ENCODE assay signal across 7 cellular contexts in genomic region chr10:110272995-110273394, GRCh38. TPM values are rescaled to one million over a fixed set of nuclear protein-coding genes. Genes with fewer than 3 reads are reported as not detected.
DNase-seq lines count a peak whose midpoint lies in the region; ATAC-seq, FAIRE-seq and TF ChIP-seq lines count a peak whose summit lies in the region.
"Not testable (repeated sequence)": the region's sequence is repeated elsewhere in the genome, so short reads cannot be mapped to it uniquely, and the experiment has no call there.

No MANE protein-coding gene starts in this region.

- TF ChIP-seq RAD21 in GM12878 (IDR thresholded peaks at IDR 0.05; ENCODE audit: insufficient read depth, low read depth, low read length): not testable (repeated sequence)

- not testable (repeated sequence) for H3K9ac ChIP-seq in GM23248; GM12878 (ENCODE audit: control insufficient read depth, insufficient read depth, low read length)

- peak; percentile 62 for ATAC-seq in GM12878

- not testable (repeated sequence) for H4K20me1 ChIP-seq in GM23248 (ENCODE audit: insufficient read depth); GM12878 (ENCODE audit: control insufficient read depth, insufficient read depth)

- not testable (repeated sequence) for H3K4me2 ChIP-seq in GM23248 (ENCODE audit: unreplicated experiment)
- 0 out of 2 replicates have a peak overlapping the region, but pooled peaks have one; percentile 21 for H3K4me2 ChIP-seq in GM12878 (ENCODE audit: control insufficient read depth, insufficient read depth)

- not testable (repeated sequence) for H3K36me3 ChIP-seq in GM23248 (ENCODE audit: low read depth); GM12878 (ENCODE audit: control insufficient read depth in 2 of 2, insufficient read depth in 2 of 2, low read length in 1 of 2); neutrophil

- FAIRE-seq in GM12878 (lab: Jason Lieb, UNC): not testable (repeated sequence)

- H3K9me2 ChIP-seq in GM23248 (ENCODE audit: insufficient read depth): not testable (repeated sequence)

- H3K27ac ChIP-seq in GM23248: 0 out of 2 replicates have a peak overlapping the region, but pooled peaks have one; percentile 25
- peak overlapping the region; percentile 39; the same call in 1 of the 2 replicates for H3K27ac ChIP-seq in RWPE1
- H3K27ac ChIP-seq in GM12878 (ENCODE audit: control insufficient read depth, insufficient read depth): not testable (repeated sequence)
- H3K27ac ChIP-seq in dorsolateral prefrontal cortex: peak overlapping the region; percentile 82 to 99 (median 96)
- peak overlapping the region; percentile 67 for H3K27ac ChIP-seq in layer of hippocampus (ENCODE audit: low read depth, low read length)
- peak overlapping the region; percentile 45 for H3K27ac ChIP-seq in neutrophil
- H3K27ac ChIP-seq in temporal lobe (ENCODE audit: low read depth, low read length): peak overlapping the region; percentile 92

- BruUV-seq in GM12878 (replicated peaks; lab: Mats Ljungman, UMichigan): not testable (repeated sequence)

- DNase-seq in GM23248; RWPE1 (ENCODE audit: low spot score); GM12878 (ENCODE audit: low read depth, low spot score); dorsolateral prefrontal cortex: not testable (repeated sequence)

- POLR2A ChIA-PET in RWPE1 (lab: Yijun Ruan, JAX; ENCODE audit: low non-redundant PET): not testable (repeated sequence)
- POLR2A ChIA-PET in GM12878 (lab: Charles Lee): interaction anchor here (0.6 to 1.2 kb wide), 9 partner anchors 19 to 550 kb away, joined by 3 to 8 read pairs (median 4); no protein-coding TSS in a partner anchor

- not testable (repeated sequence) for TF ChIP-seq POLR2A in GM12878 (IDR thresholded peaks at IDR 0.05; ENCODE audit: low read depth, low read length)

- not testable (repeated sequence) for H3K4me1 ChIP-seq in GM23248 (ENCODE audit: insufficient read depth); GM12878 (ENCODE audit: control insufficient read depth, insufficient read depth, low read length)
- peaks cover 15 to 28% of the 10 kb centered on the region in 2 experiments for H3K4me1 ChIP-seq in neutrophil (ENCODE audit: control insufficient read depth in 1 of 2, insufficient read depth in 1 of 2, low read depth in 1 of 2, low read length in 1 of 2)

- not testable (repeated sequence) for TF ChIP-seq CTCF in RWPE1 (conservative IDR thresholded peaks at IDR 0.05; ENCODE audit: low read depth); GM12878 (IDR thresholded peaks at IDR 0.05 in 2 of 3, conservative IDR thresholded peaks at IDR 0.05 in 1 of 3; ENCODE audit: control insufficient read depth in 2 of 3, extremely low read depth in 1 of 3, insufficient read depth in 1 of 3, low read depth in 3 of 3, low read length in 3 of 3); dorsolateral prefrontal cortex (IDR thresholded peaks at IDR 0.05 in 54 of 56, conservative IDR thresholded peaks at IDR 0.05 in 2 of 56; ENCODE audit: low read depth in 1 of 56, partially characterized antibody in 56 of 56); neutrophil (IDR thresholded peaks at IDR 0.05)

- H3F3A ChIP-seq in GM23248 (ENCODE audit: insufficient read depth): not testable (repeated sequence)

- 92 to 98% methylated on average over 10 to 15 of the region's 15 CpGs for WGBS in GM23248 (ENCODE audit: low coverage in 1 of 2, low lambda C conversion rate in 2 of 2, missing lambda C conversion rate in 2 of 2), 2 experiments
- WGBS in GM12878 (ENCODE audit: insufficient coverage, insufficient replicate concordance, low lambda C conversion rate, missing lambda C conversion rate): 17% methylated on average over 11 of the region's 15 CpGs

- CTCF ChIA-PET in RWPE1 (lab: Yijun Ruan, JAX) (interaction anchor here (0.7 to 1.1 kb wide), 3 partner anchors 58 to 389 kb away, joined by 3 to 4 read pairs (median 3); no protein-coding TSS in a partner anchor), GM12878 (lab: Yijun Ruan, JAX) (interaction anchor here (0.6 to 1.5 kb wide), 9 partner anchors 9 to 222 kb away, joined by 3 to 8 read pairs (median 4); no protein-coding TSS in a partner anchor)

- not testable (repeated sequence) for H3K4me3 ChIP-seq in GM23248; dorsolateral prefrontal cortex; neutrophil (ENCODE audit: low read depth in 1 of 2, low read length in 1 of 2)
- H3K4me3 ChIP-seq in GM12878: peak overlapping the region; percentile 10; the same call in 1 of the 2 replicates

- not testable (repeated sequence) for H3K9me3 ChIP-seq in GM23248 (ENCODE audit: low read depth); GM12878 (replicated peaks; ENCODE audit: control insufficient read depth, insufficient read depth, low read length); neutrophil

- H3K79me2 ChIP-seq in GM23248 (ENCODE audit: insufficient read depth); GM12878 (ENCODE audit: control insufficient read depth, insufficient read depth, low read length): not testable (repeated sequence)

- intact Hi-C loops in GM12878 (cut with micrococcal nuclease; ENCODE audit: unreplicated experiment): loop anchor here (1.0 to 10.0 kb wide), 2 partner anchors 22 to 318 kb away; no protein-coding TSS in a partner anchor
- intact Hi-C loops in dorsolateral prefrontal cortex (cut with DNase I): not testable (repeated sequence)

- SMC1A ChIA-PET in GM12878 (lab: Charles Lee; ENCODE audit: uncharacterized antibody, unreplicated experiment): interaction anchor here (0.6 to 3.5 kb wide), 9 partner anchors 12 to 257 kb away, joined by 3 to 18 read pairs (median 3); no protein-coding TSS in a partner anchor

- in situ Hi-C loops in GM23248 (cut with MboI); GM12878 (cut with MboI): not testable (repeated sequence)

- not testable (repeated sequence) for TF ChIP-seq EP300 in GM12878 (IDR thresholded peaks at IDR 0.05; ENCODE audit: borderline replicate concordance in 1 of 2, control insufficient read depth in 1 of 2, low read depth in 2 of 2, low read length in 2 of 2)

- not testable (repeated sequence) for H3K27me3 ChIP-seq in GM23248 (replicated peaks; ENCODE audit: insufficient read depth); GM12878 (replicated peaks in 1 of 2; ENCODE audit: control insufficient read depth in 2 of 2, insufficient read depth in 2 of 2, low read length in 1 of 2); dorsolateral prefrontal cortex; layer of hippocampus (ENCODE audit: control insufficient read depth, insufficient read depth, low read length); neutrophil

- not testable (repeated sequence) for H2AFZ ChIP-seq in GM23248; GM12878 (ENCODE audit: control insufficient read depth, low read depth, low read length)

- RAD21 ChIA-PET in GM12878 (lab: Charles Lee; ENCODE audit: unreplicated experiment): interaction anchor here (0.6 to 1.9 kb wide), 11 partner anchors 21 to 691 kb away, joined by 3 to 7 read pairs (median 4); no protein-coding TSS in a partner anchor

TF ChIP-seq in GM12878, 131 proteins besides CTCF, POLR2A, EP300 and RAD21 (continues in another document):
- 0 out of 2 replicates have a peak, but pooled peaks have one; percentile 22 for TF ChIP-seq YY1 (IDR thresholded peaks at IDR 0.05; ENCODE audit: low read depth, low read length)
- peak; percentile 94 for TF ChIP-seq NR2F1 (conservative IDR thresholded peaks at IDR 0.05)
- peak in 1 of 2 experiments; percentile 83; a peak in 2 of 4 replicates for TF ChIP-seq BHLHE40 (IDR thresholded peaks at IDR 0.05; ENCODE audit: borderline replicate concordance in 1 of 2, low read depth in 2 of 2, low read length in 1 of 2)
- TF ChIP-seq PAX5 (IDR thresholded peaks at IDR 0.05; ENCODE audit: borderline replicate concordance, low read depth, low read length): peak; percentile 47; the same call in 1 of the 2 replicates
- TF ChIP-seq IKZF1 (conservative IDR thresholded peaks at IDR 0.05): peak; percentile 17; the same call in 1 of the 2 replicates
- TF ChIP-seq RUNX3 (IDR thresholded peaks at IDR 0.05; ENCODE audit: low read length): peak; percentile 62
- 0 out of 2 replicates have a peak, but pooled peaks have one; percentile 20 for TF ChIP-seq ZNF384 (IDR thresholded peaks at IDR 0.05; ENCODE audit: borderline replicate concordance, low read depth, low read length)
- TF ChIP-seq IKZF2 (IDR thresholded peaks at IDR 0.05): peak; percentile 29 to 53; a peak in 1 of 4 replicates
- TF ChIP-seq FOXM1 (IDR thresholded peaks at IDR 0.05; ENCODE audit: low read depth, low read length): 0 out of 2 replicates have a peak, but pooled peaks have one; percentile 13
- TF ChIP-seq TBL1XR1 (IDR thresholded peaks at IDR 0.05; ENCODE audit: low read depth, low read length): 0 out of 2 replicates have a peak, but pooled peaks have one; percentile 10

RNA-seq across cellular contexts. Expression of gene SMNDC1, which starts 31.7 kb away (rescaled TPM):
- 5.1 and 5.3 TPM in 2 replicates for total RNA-seq in GM23248 (2014; rRNA removed; shearing (Covaris generic))
- 21.6 and 24.2 TPM in 2 replicates for polyA plus RNA-seq in GM23248 (2016; fragmentation: Nextera tagmentation; extraction: Ambion mirVana)
- 36.2 and 40.2 TPM in 2 replicates for total RNA-seq in GM12878 (2013; cell fraction: nucleolus; rRNA removed)
- total RNA-seq in GM12878 (2014; rRNA removed): 4.6 and 7.8 TPM in 2 replicates
- 11.0 and 12.3 TPM in 2 replicates for total RNA-seq in GM12878 (2014; rRNA removed; fragmentation: Illumina TruSeq; extraction: Trizol)
- 32.8 and 37.2 TPM in 2 replicates for total RNA-seq in GM12878 (2021)
- polyA plus RNA-seq in GM12878 (2011; ENCODE audit: low read depth): 7.3 TPM
- polyA plus RNA-seq in GM12878 (2011; rRNA removed): 17.1 and 25.3 TPM in 2 replicates
- 6.1 and 6.5 TPM in 2 replicates for polyA plus RNA-seq in GM12878 (2011; cell fraction: cytosol; rRNA removed)
- polyA plus RNA-seq in GM12878 (2011; cell fraction: nucleus; rRNA removed): 10.0 and 12.6 TPM in 2 replicates
- polyA plus RNA-seq in GM12878 (2012): 14.0 and 21.2 TPM in 2 replicates
- 35.3 and 44.0 TPM in 2 replicates for polyA plus RNA-seq in GM12878 (2014; fragmentation: Illumina TruSeq; extraction: Trizol)
- 10 to 100 TPM; 10.1 to 12.9 TPM for polyA plus RNA-seq in GM12878 (2014; fragmentation: Nextera tagmentation; extraction: Ambion mirVana)
- 12.5 and 19.1 TPM in 2 replicates for polyA plus RNA-seq in GM12878 (2014; rRNA removed)
- 10 to 100 TPM; 22.7 to 26.5 TPM for polyA plus RNA-seq in GM12878 (2016; fragmentation: Nextera tagmentation; extraction: Ambion mirVana)
- polyA minus RNA-seq in GM12878 (2011; rRNA and poly(A)+ RNA removed): 4.6 and 9.4 TPM in 2 replicates
- polyA minus RNA-seq in GM12878 (2011; cell fraction: cytosol; rRNA and poly(A)+ RNA removed): 4.4 and 8.5 TPM in 2 replicates
- 11.8 and 21.9 TPM in 2 replicates for polyA minus RNA-seq in GM12878 (2011; cell fraction: nucleus; rRNA and poly(A)+ RNA removed)
- 10 to 100 TPM; 17.1 to 34.9 (median 25.4) TPM for total RNA-seq in dorsolateral prefrontal cortex
- total RNA-seq in temporal lobe: 12.8 TPM
